Comparison of ENCODE assay signal across 9 cellular contexts in the genomic region with DNA sequence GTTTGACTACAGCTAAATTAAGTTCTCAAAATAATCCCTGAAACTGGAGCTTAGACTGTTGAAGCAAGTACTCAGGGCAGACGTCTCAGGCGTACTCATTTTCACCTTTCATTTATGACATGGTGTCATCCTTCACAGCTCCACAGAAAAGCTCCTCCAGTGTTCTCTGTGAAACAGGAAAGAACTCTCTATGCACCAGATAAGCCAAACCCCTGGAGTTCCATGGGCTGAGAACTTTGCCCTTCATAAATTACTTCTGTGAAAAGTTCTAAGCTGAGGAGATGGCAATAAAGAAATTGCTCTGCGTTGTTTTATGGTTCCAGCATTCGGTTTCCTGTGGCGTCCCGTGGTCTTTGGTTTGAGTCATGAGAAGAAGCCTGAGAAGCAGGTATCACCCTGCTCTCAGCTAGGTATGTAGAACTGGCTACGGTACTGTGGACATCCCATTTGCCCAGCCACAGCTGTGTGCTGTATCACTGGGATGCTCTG. TPM values are rescaled to one million over a fixed set of nuclear protein-coding genes. Genes with fewer than 3 reads are reported as not detected.
DNase-seq lines count a peak whose midpoint lies in the region; ATAC-seq and TF ChIP-seq lines count a peak whose summit lies in the region.
"Had no signal": no experiment of that assay in that cellular context is flagged by ENCODE, and none has a peak within 500 bp of the region (broad histone marks: within the 10 kb centered on the region; RNA-seq: fewer than 3 reads in every experiment).

No MANE protein-coding gene starts in this region.

- no peak for TF ChIP-seq CTCF in psoas muscle (IDR thresholded peaks at IDR 0.05)
- no peak for TF ChIP-seq CTCF in brain microvascular endothelial cell (IDR thresholded peaks at IDR 0.05; ENCODE audit: low read depth, low read length, missing control alignments)

- intact Hi-C loops in activated T-helper 1 cell treated with anti-CD3 and anti-CD28 coated beads, Interleukin-12 subunit alpha, Interleukin-12 subunit beta, Interleukin-2, Interleukin-4 antibody, amounts not matched to agents 30 ng/mL and 10 ng/mL and 1 ng/mL, durations not matched to agents 14 hours and 24 hours and 36 hours (cut with micrococcal nuclease) = loop anchor here (1.0 to 5.0 kb wide), 3 partner anchors 20 to 290 kb away; a partner anchor contains a TSS
- intact Hi-C loops in psoas muscle (cut with DNase I) = no loop called here

- no peaks in the 10 kb centered on the region for H3K9me3 ChIP-seq in psoas muscle

- H3K4me3 ChIP-seq in psoas muscle (no peak overlapping the region), brain microvascular endothelial cell (ENCODE audit: low read depth, low read length) (no peak overlapping the region)

- DNase-seq in activated T-helper 1 cell treated with anti-CD3 and anti-CD28 coated beads, Interleukin-12 subunit alpha, Interleukin-12 subunit beta, Interleukin-2, Interleukin-4 antibody, amounts not matched to agents 30 ng/mL and 10 ng/mL and 1 ng/mL, durations not matched to agents 14 hours and 24 hours and 36 hours (ENCODE audit: low spot score) = peak; percentile 20
- DNase-seq in psoas muscle (no peak), mucosa of gallbladder (ENCODE audit: low spot score) (no peak), NCI-H1436 (lab: John Stamatoyannopoulos, UW) (no peak), brain microvascular endothelial cell (no peak), NCI-H774 (lab: John Stamatoyannopoulos, UW) (no peak)

- peak overlapping the region; percentile 63 for H3K4me3 Mint-ChIP-seq in activated T-helper 1 cell treated with anti-CD3 and anti-CD28 coated beads, Interleukin-12 subunit alpha, Interleukin-12 subunit beta, Interleukin-2, Interleukin-4 antibody, amounts not matched to agents 30 ng/mL and 10 ng/mL and 1 ng/mL, durations not matched to agents 14 hours and 24 hours and 36 hours

- no peaks in the 10 kb centered on the region for H3K36me3 Mint-ChIP-seq in activated T-helper 1 cell treated with anti-CD3 and anti-CD28 coated beads, Interleukin-12 subunit alpha, Interleukin-12 subunit beta, Interleukin-2, Interleukin-4 antibody, amounts not matched to agents 30 ng/mL and 10 ng/mL and 1 ng/mL, durations not matched to agents 14 hours and 24 hours and 36 hours (ENCODE audit: low read depth)

- H3K27me3 Mint-ChIP-seq in activated T-helper 1 cell treated with anti-CD3 and anti-CD28 coated beads, Interleukin-12 subunit alpha, Interleukin-12 subunit beta, Interleukin-2, Interleukin-4 antibody, amounts not matched to agents 30 ng/mL and 10 ng/mL and 1 ng/mL, durations not matched to agents 14 hours and 24 hours and 36 hours (ENCODE audit: insufficient read depth) = peaks cover 76% of the 10 kb centered on the region

- peaks cover 18% of the 10 kb centered on the region for H3K4me1 ChIP-seq in psoas muscle

- H3K27ac Mint-ChIP-seq in activated T-helper 1 cell treated with anti-CD3 and anti-CD28 coated beads, Interleukin-12 subunit alpha, Interleukin-12 subunit beta, Interleukin-2, Interleukin-4 antibody, amounts not matched to agents 30 ng/mL and 10 ng/mL and 1 ng/mL, durations not matched to agents 14 hours and 24 hours and 36 hours = no peak overlapping the region

- H3K9me3 Mint-ChIP-seq in activated T-helper 1 cell treated with anti-CD3 and anti-CD28 coated beads, Interleukin-12 subunit alpha, Interleukin-12 subunit beta, Interleukin-2, Interleukin-4 antibody, amounts not matched to agents 30 ng/mL and 10 ng/mL and 1 ng/mL, durations not matched to agents 14 hours and 24 hours and 36 hours = no peaks in the 10 kb centered on the region

- ATAC-seq in GM19035 (IDR thresholded peaks at IDR 0.05; ENCODE audit: unreplicated experiment) (peak; percentile 56), HG03095 (IDR thresholded peaks at IDR 0.05; ENCODE audit: unreplicated experiment) (peak; percentile 51), psoas muscle (peak in 3 of 4 donors; percentile 58 to 72 (median 61))

- WGBS in psoas muscle, 3 donors = 51 to 71% (median 59%) methylated on average over 7 of the region's 7 CpGs

- H3K27me3 ChIP-seq in psoas muscle (ENCODE audit: insufficient read depth in 3 of 3, low read length in 2 of 3) = no peaks in the 10 kb centered on the region
- H3K27me3 ChIP-seq in brain microvascular endothelial cell (replicated peaks) = no peaks in the 10 kb centered on the region

- H3K36me3 ChIP-seq in psoas muscle (ENCODE audit: insufficient read depth in 1 of 2, low read depth in 1 of 2) = no peaks in the 10 kb centered on the region
- no peaks in the 10 kb centered on the region for H3K36me3 ChIP-seq in brain microvascular endothelial cell (replicated peaks)

- peak overlapping the region; percentile 61 for H3K27ac ChIP-seq in psoas muscle
- no peak overlapping the region for H3K27ac ChIP-seq in brain microvascular endothelial cell
- H3K27ac ChIP-seq: epithelial cell of prostate had no signal

- in situ Hi-C loops in brain microvascular endothelial cell (cut with HindIII; ENCODE audit: low pct_ligation_motif_present, low sequenced_read_pairs) = no loop called here

- H3K4me1 Mint-ChIP-seq in activated T-helper 1 cell treated with anti-CD3 and anti-CD28 coated beads, Interleukin-12 subunit alpha, Interleukin-12 subunit beta, Interleukin-2, Interleukin-4 antibody, amounts not matched to agents 30 ng/mL and 10 ng/mL and 1 ng/mL, durations not matched to agents 14 hours and 24 hours and 36 hours (ENCODE audit: low read depth) = peaks cover 27% of the 10 kb centered on the region

RNA-seq across cellular contexts. Expression of a gene that starts 20.2 kb away (rescaled TPM):
- 12.3 and 12.7 TPM in 2 replicates for total RNA-seq in activated T-helper 1 cell treated with anti-CD3 and anti-CD28 coated beads, Interleukin-12 subunit alpha, Interleukin-12 subunit beta, Interleukin-2, Interleukin-4 antibody, amounts not matched to agents 30 ng/mL and 10 ng/mL and 1 ng/mL, durations not matched to agents 14 hours and 24 hours and 36 hours
- 10 to 100 TPM; 32.7 to 49.4 (median 39.6) TPM for total RNA-seq in psoas muscle
- polyA plus RNA-seq in psoas muscle = 10 to 100 TPM in 1 of 3 donors, 1 to 10 TPM in 2; 4.6 to 15.1 (median 8.9) TPM
- total RNA-seq in mucosa of gallbladder = 74.3 TPM
